In genomic region chr14:65486856-65487255, GRCh38 we compare ENCODE assay signal across 19 cellular contexts.
DNase-seq lines count a peak whose midpoint lies in the region; ATAC-seq, FAIRE-seq and TF ChIP-seq lines count a peak whose summit lies in the region.
"Had no signal": no experiment of that assay in that cellular context is flagged by ENCODE, and none has a peak within 500 bp of the region (broad histone marks: within the 10 kb centered on the region; RNA-seq: fewer than 3 reads in every experiment).

No MANE protein-coding gene starts in this region.

- H2AFZ ChIP-seq in astrocyte (ENCODE audit: low read depth, low read length): no peak overlapping the region

- ATAC-seq in left lung (no peak), GM18498 (IDR thresholded peaks at IDR 0.05; ENCODE audit: unreplicated experiment) (no peak)
- ATAC-seq: SK-N-SH treated with all-trans-retinoic acid at 6 μM for 48 hours had no signal

- no peaks in the 10 kb centered on the region for H3K27me3 ChIP-seq in astrocyte (ENCODE audit: insufficient read depth, low read length)
- H3K27me3 ChIP-seq in left lung: no peaks in the 10 kb centered on the region
- H3K27me3 ChIP-seq: Peyer's patch had no signal

- intact Hi-C loops in left lung (cut with DNase I): no loop called here

- no peak overlapping the region for H3K4me3 Mint-ChIP-seq in astrocyte (ENCODE audit: unreplicated experiment)

- no peaks in the 10 kb centered on the region for H3K27me3 Mint-ChIP-seq in astrocyte (ENCODE audit: low read depth, unreplicated experiment)
- H3K27me3 Mint-ChIP-seq: CD4-positive, alpha-beta memory T cell had no signal

- H3K27ac Mint-ChIP-seq in astrocyte (ENCODE audit: unreplicated experiment): no peak overlapping the region

- H4K20me1 ChIP-seq in astrocyte (ENCODE audit: insufficient read depth, low read length): peaks cover 19% of the 10 kb centered on the region

- no peaks in the 10 kb centered on the region for H3K9me3 Mint-ChIP-seq in astrocyte (ENCODE audit: unreplicated experiment)
- H3K9me3 Mint-ChIP-seq: CD4-positive, alpha-beta memory T cell had no signal

- H3K4me1 ChIP-seq in astrocyte (ENCODE audit: insufficient read depth, low read length) (no peaks in the 10 kb centered on the region), left lung (no peaks in the 10 kb centered on the region)
- H3K4me1 ChIP-seq: Peyer's patch had no signal

- no peak overlapping the region for H3K27ac ChIP-seq in C4-2B
- no peak overlapping the region for H3K27ac ChIP-seq in astrocyte (ENCODE audit: low read depth, low read length)
- no peak overlapping the region for H3K27ac ChIP-seq in left lung
- H3K27ac ChIP-seq: Peyer's patch had no signal

- no peak overlapping the region for H3K4me2 ChIP-seq in astrocyte (ENCODE audit: low read length)

- H3K9me3 ChIP-seq in astrocyte (ENCODE audit: insufficient read depth, low read depth, low read length) (no peaks in the 10 kb centered on the region), left lung (no peaks in the 10 kb centered on the region)
- H3K9me3 ChIP-seq: Peyer's patch had no signal

- DNase-seq in HTR-8/SVneo (ENCODE audit: insufficient read length, low spot score) (no peak), astrocyte (ENCODE audit: low read depth) (peak; percentile 51), foreskin melanocyte (peak; percentile 11), left lung (no peak), ureter (ENCODE audit: low spot score) (no peak), NCI-H2171 (lab: John Stamatoyannopoulos, UW) (no peak)
- DNase-seq: AML-193; CD4-positive, alpha-beta memory T cell; HCEC 1CT; KBM-7; MM.1S; NCI-H1105 treated with DMSO at 0.1 percent for 48 hours; NCI-H187; NCI-H774; Peyer's patch; Right ventricle myocardium superior had no signal

- H3K4me3 ChIP-seq in astrocyte (ENCODE audit: insufficient read depth, low read depth, low read length) (no peak overlapping the region), left lung (no peak overlapping the region)
- H3K4me3 ChIP-seq: Peyer's patch had no signal

- H3K9ac ChIP-seq in astrocyte (ENCODE audit: low read length): no peak overlapping the region

- H3K36me3 Mint-ChIP-seq in astrocyte (ENCODE audit: low read depth, unreplicated experiment): no peaks in the 10 kb centered on the region

- H3K79me2 ChIP-seq in astrocyte (ENCODE audit: insufficient read depth, low read length): peaks cover 83% of the 10 kb centered on the region

- peak; percentile 27 for TF ChIP-seq CTCF in C4-2B (conservative IDR thresholded peaks at IDR 0.05)
- TF ChIP-seq CTCF in astrocyte (IDR thresholded peaks at IDR 0.05; ENCODE audit: insufficient read depth, low read depth, low read length): no peak
- no peak for TF ChIP-seq CTCF in left lung (IDR thresholded peaks at IDR 0.05)

- H3K4me1 Mint-ChIP-seq in astrocyte (ENCODE audit: low read depth, unreplicated experiment): peaks cover 16% of the 10 kb centered on the region

- FAIRE-seq in HTR-8/SVneo (lab: Jason Lieb, UNC): peak; percentile 4
- no peak for FAIRE-seq in astrocyte (lab: Jason Lieb, UNC)

- no peaks in the 10 kb centered on the region for H3K36me3 ChIP-seq in astrocyte (ENCODE audit: insufficient read depth, low read length)
- no peaks in the 10 kb centered on the region for H3K36me3 ChIP-seq in left lung
- H3K36me3 ChIP-seq: Peyer's patch had no signal

Comparison
In these comparisons a context has a peak if more than half of its experiments do, and no peak if none do; other contexts are left out.
1. DNase-seq: peak in astrocyte (single experiment) and foreskin melanocyte (single experiment); none in HTR-8/SVneo (single experiment), left lung (0 of 2), ureter (single experiment) and NCI-H2171 (single experiment).